14 cellular contexts compared by ENCODE assay signal in genomic region chr7:68107968-68108367, GRCh38.
"Had no signal": no experiment of that assay in that cellular context is flagged by ENCODE, and none has a peak within 500 bp of the region (broad histone marks: within the 10 kb centered on the region; RNA-seq: fewer than 3 reads in every experiment).

No MANE protein-coding gene starts in this region.

- H3K27ac ChIP-seq: lower lobe of right lung, pancreas had no signal

- FAIRE-seq: pancreas had no signal

- H3K9me3 ChIP-seq: lower lobe of right lung, pancreas had no signal

- H3K36me3 Mint-ChIP-seq: type B pancreatic cell had no signal

- H3K4me1 ChIP-seq: lower lobe of right lung, pancreas had no signal

- H3K27ac Mint-ChIP-seq: activated CD4-positive, alpha-beta T cell treated with anti-CD3 and anti-CD28 coated beads for 36 hours; activated CD8-positive, alpha-beta T cell treated with anti-CD3 and anti-CD28 coated beads for 36 hours; activated naive CD4-positive, alpha-beta T cell treated with anti-CD3 and anti-CD28 coated beads, Interleukin-2, amount 50 U/mL, for 72 hours; stimulated activated naive CD8-positive, alpha-beta T cell treated with anti-CD3 and anti-CD28 coated beads, Interleukin-15, Interleukin-2, amounts not matched to agents 100 ng/mL and 50 ng/mL, for 24 hours; type B pancreatic cell had no signal

- H3K4me1 Mint-ChIP-seq: activated CD4-positive, alpha-beta T cell treated with anti-CD3 and anti-CD28 coated beads for 36 hours had no signal

- H3K27me3 Mint-ChIP-seq: activated CD4-positive, alpha-beta T cell treated with anti-CD3 and anti-CD28 coated beads for 36 hours; activated CD8-positive, alpha-beta T cell treated with anti-CD3 and anti-CD28 coated beads for 36 hours; stimulated activated naive CD8-positive, alpha-beta T cell treated with anti-CD3 and anti-CD28 coated beads, Interleukin-15, Interleukin-2, amounts not matched to agents 100 ng/mL and 50 ng/mL, for 24 hours; type B pancreatic cell had no signal

- DNase-seq: activated CD4-positive, alpha-beta T cell treated with anti-CD3 and anti-CD28 coated beads for 36 hours; activated CD8-positive, alpha-beta T cell treated with anti-CD3 and anti-CD28 coated beads for 36 hours; activated gamma-delta T cell; activated T-cell treated with anti-CD3 and anti-CD28 coated beads, Interleukin-2, amount 50 U/mL, for 48 hours; amniotic stem cell; effector CD8-positive, alpha-beta T cell; foreskin fibroblast; lower lobe of right lung; midbrain; pancreas; T-helper 1 cell had no signal

- H3K4me3 Mint-ChIP-seq: activated CD4-positive, alpha-beta T cell treated with anti-CD3 and anti-CD28 coated beads for 36 hours; activated CD8-positive, alpha-beta T cell treated with anti-CD3 and anti-CD28 coated beads for 36 hours; stimulated activated naive CD8-positive, alpha-beta T cell treated with anti-CD3 and anti-CD28 coated beads, Interleukin-15, Interleukin-2, amounts not matched to agents 100 ng/mL and 50 ng/mL, for 24 hours; type B pancreatic cell had no signal

- H3K4me3 ChIP-seq: lower lobe of right lung, pancreas had no signal

- H3K36me3 ChIP-seq: lower lobe of right lung, pancreas had no signal

- H3K9me3 Mint-ChIP-seq: activated CD8-positive, alpha-beta T cell treated with anti-CD3 and anti-CD28 coated beads for 36 hours; type B pancreatic cell had no signal
